1 cellular context compared by ENCODE assay signal in the genomic region with DNA sequence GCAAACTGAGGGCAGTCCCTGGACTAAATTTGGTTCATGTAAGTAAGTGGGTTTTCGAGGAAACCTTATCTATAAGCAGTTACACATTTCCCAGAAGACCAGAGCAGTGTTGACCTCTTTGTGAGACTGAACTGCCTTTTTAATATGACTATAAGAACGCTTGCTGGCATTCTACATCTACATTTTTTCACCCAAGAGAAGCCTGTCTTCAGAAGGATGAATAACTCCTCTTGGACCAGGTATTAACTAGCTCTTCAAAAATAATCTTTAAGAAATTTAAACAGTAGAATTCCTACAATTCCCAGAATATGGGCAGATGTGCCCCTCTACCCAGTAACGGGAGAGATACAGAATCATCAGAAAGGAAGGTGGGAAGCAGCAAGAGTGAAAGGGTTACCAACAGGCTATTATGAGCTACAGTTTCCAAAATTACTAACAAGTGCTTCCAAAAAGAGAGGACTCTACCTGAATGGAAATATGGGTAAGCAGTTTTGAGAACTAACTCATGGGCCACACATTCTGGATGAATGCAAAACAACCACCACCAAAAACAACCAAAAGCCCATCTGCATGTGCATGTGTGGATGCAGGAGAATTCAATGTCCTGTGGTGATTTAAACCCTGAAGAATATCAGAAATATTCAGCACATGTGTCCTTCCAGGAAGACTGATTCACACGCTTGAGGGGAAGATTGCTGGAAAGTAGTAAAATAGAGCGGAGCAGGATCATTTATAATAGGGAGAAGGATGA.
TF ChIP-seq lines count a peak whose summit lies in the region.

No MANE protein-coding gene starts in this region.

TF ChIP-seq in K562, 482 proteins besides CTCF, POLR2A, EP300 and RAD21 (continued from another document and continues in another):
- TF ChIP-seq, protein P1, sequence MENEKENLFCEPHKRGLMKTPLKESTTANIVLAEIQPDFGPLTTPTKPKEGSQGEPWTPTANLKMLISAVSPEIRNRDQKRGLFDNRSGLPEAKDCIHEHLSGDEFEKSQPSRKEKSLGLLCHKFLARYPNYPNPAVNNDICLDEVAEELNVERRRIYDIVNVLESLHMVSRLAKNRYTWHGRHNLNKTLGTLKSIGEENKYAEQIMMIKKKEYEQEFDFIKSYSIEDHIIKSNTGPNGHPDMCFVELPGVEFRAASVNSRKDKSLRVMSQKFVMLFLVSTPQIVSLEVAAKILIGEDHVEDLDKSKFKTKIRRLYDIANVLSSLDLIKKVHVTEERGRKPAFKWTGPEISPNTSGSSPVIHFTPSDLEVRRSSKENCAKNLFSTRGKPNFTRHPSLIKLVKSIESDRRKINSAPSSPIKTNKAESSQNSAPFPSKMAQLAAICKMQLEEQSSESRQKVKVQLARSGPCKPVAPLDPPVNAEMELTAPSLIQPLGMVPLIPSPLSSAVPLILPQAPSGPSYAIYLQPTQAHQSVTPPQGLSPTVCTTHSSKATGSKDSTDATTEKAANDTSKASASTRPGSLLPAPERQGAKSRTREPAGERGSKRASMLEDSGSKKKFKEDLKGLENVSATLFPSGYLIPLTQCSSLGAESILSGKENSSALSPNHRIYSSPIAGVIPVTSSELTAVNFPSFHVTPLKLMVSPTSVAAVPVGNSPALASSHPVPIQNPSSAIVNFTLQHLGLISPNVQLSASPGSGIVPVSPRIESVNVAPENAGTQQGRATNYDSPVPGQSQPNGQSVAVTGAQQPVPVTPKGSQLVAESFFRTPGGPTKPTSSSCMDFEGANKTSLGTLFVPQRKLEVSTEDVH (IDR thresholded peaks at IDR 0.05; ENCODE audit: low read depth, partially characterized antibody): no peak
- TF ChIP-seq DIDO1 (tag; IDR thresholded peaks at IDR 0.05; ENCODE audit: low read depth) (no peak), BRCA1 (IDR thresholded peaks at IDR 0.05) (no peak), BRCA1 (CRISPR knock-in tag; IDR thresholded peaks at IDR 0.05) (no peak), SMAD4 (CRISPR knock-in tag; conservative IDR thresholded peaks at IDR 0.05) (0 out of 2 replicates have a peak, but pooled peaks have one; percentile 51), ZC3H4 (CRISPR knock-in tag; IDR thresholded peaks at IDR 0.05; ENCODE audit: borderline replicate concordance) (no peak), RBM34 (IDR thresholded peaks at IDR 0.05; ENCODE audit: borderline replicate concordance, insufficient read depth, low read length) (no peak), HMG20A (CRISPR knock-in tag; conservative IDR thresholded peaks at IDR 0.05) (no peak), ZFP1 (CRISPR knock-in tag; IDR thresholded peaks at IDR 0.05) (no peak), JUN (IDR thresholded peaks at IDR 0.05; ENCODE audit: borderline replicate concordance, low read depth, low read length) (no peak), JUN (CRISPR knock-in tag; IDR thresholded peaks at IDR 0.05; ENCODE audit: borderline replicate concordance) (no peak), SOX6 (IDR thresholded peaks at IDR 0.05) (peak; percentile 27; the same call in 1 of the 2 replicates), DDX20 (tag; IDR thresholded peaks at IDR 0.05; ENCODE audit: low read depth) (no peak), BDP1 (IDR thresholded peaks at IDR 0.05; ENCODE audit: insufficient read depth, insufficient read length) (no peak), POLR3A (IDR thresholded peaks at IDR 0.05; ENCODE audit: borderline replicate concordance, extremely low read depth, insufficient read depth, insufficient read length) (no peak), MXI1 (IDR thresholded peaks at IDR 0.05; ENCODE audit: low read depth, low read length) (no peak), SMAD2 (IDR thresholded peaks at IDR 0.05; ENCODE audit: low read depth, low read length) (no peak), BMI1 (IDR thresholded peaks at IDR 0.05; ENCODE audit: low read length) (no peak), KAT2B (IDR thresholded peaks at IDR 0.05; ENCODE audit: low read depth, low read length) (no peak), TCF7L2 (IDR thresholded peaks at IDR 0.05; ENCODE audit: low read depth, low read length) (no peak), ZNF57 (CRISPR knock-in tag; IDR thresholded peaks at IDR 0.05) (no peak), ZNF217 (CRISPR knock-in tag; IDR thresholded peaks at IDR 0.05) (no peak), NEUROD1 (IDR thresholded peaks at IDR 0.05; ENCODE audit: borderline replicate concordance, low read depth, low read length, partially characterized antibody) (no peak), PHF8 (IDR thresholded peaks at IDR 0.05; ENCODE audit: borderline replicate concordance, low read length) (peak; percentile 19; the same call in 1 of the 2 replicates), ERF (CRISPR knock-in tag; IDR thresholded peaks at IDR 0.05) (no peak), PRMT5 (CRISPR knock-in tag; IDR thresholded peaks at IDR 0.05) (no peak), ETS2 (tag; IDR thresholded peaks at IDR 0.05; ENCODE audit: borderline replicate concordance, poor library complexity, severe bottlenecking) (no peak), NCOA1 (IDR thresholded peaks at IDR 0.05; ENCODE audit: low read depth) (no peak), RAD51 (IDR thresholded peaks at IDR 0.05; ENCODE audit: borderline replicate concordance, low read depth) (no peak), ZNF143 (CRISPR knock-in tag; IDR thresholded peaks at IDR 0.05) (no peak), TAF7 (tag; IDR thresholded peaks at IDR 0.05) (no peak), SP2 (IDR thresholded peaks at IDR 0.05; ENCODE audit: extremely low read depth, low read depth, low read length, poor library complexity, severe bottlenecking) (no peak), SRSF7 (optimal IDR thresholded peaks at IDR 0.05; ENCODE audit: low read depth, low read length) (no peak), ARNT (IDR thresholded peaks at IDR 0.05) (peak in 1 of 2 experiments; percentile 13; a peak in 1 of 4 replicates), TAL1 (IDR thresholded peaks at IDR 0.05) (peak; percentile 17; the same call in 1 of the 2 replicates), BHLHE40 (IDR thresholded peaks at IDR 0.05; ENCODE audit: low read length) (no peak), NR3C1 (CRISPR knock-in tag; IDR thresholded peaks at IDR 0.05) (no peak), RFX5 (IDR thresholded peaks at IDR 0.05; ENCODE audit: low read depth, low read length) (no peak), GABPB1 (CRISPR knock-in tag; IDR thresholded peaks at IDR 0.05) (no peak), RBM39 (optimal IDR thresholded peaks at IDR 0.05; ENCODE audit: low read depth, low read length) (no peak), GTF2F1 (IDR thresholded peaks at IDR 0.05; ENCODE audit: low read depth, low read length) (no peak), KLF1 (tag; IDR thresholded peaks at IDR 0.05) (no peak), ETV5 (CRISPR knock-in tag; IDR thresholded peaks at IDR 0.05; ENCODE audit: low read depth) (no peak), ETV6 (IDR thresholded peaks at IDR 0.05; ENCODE audit: borderline replicate concordance in 1 of 2, low read depth in 2 of 2, low read length in 1 of 2) (no peak), ETV6 (CRISPR knock-in tag; IDR thresholded peaks at IDR 0.05; ENCODE audit: borderline replicate concordance) (no peak)
- TF ChIP-seq, protein P2, sequence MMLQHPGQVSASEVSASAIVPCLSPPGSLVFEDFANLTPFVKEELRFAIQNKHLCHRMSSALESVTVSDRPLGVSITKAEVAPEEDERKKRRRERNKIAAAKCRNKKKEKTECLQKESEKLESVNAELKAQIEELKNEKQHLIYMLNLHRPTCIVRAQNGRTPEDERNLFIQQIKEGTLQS (IDR thresholded peaks at IDR 0.05): no peak
- TF ChIP-seq, protein P2 (CRISPR knock-in tag; conservative IDR thresholded peaks at IDR 0.05): no peak
- TF ChIP-seq, protein P3, sequence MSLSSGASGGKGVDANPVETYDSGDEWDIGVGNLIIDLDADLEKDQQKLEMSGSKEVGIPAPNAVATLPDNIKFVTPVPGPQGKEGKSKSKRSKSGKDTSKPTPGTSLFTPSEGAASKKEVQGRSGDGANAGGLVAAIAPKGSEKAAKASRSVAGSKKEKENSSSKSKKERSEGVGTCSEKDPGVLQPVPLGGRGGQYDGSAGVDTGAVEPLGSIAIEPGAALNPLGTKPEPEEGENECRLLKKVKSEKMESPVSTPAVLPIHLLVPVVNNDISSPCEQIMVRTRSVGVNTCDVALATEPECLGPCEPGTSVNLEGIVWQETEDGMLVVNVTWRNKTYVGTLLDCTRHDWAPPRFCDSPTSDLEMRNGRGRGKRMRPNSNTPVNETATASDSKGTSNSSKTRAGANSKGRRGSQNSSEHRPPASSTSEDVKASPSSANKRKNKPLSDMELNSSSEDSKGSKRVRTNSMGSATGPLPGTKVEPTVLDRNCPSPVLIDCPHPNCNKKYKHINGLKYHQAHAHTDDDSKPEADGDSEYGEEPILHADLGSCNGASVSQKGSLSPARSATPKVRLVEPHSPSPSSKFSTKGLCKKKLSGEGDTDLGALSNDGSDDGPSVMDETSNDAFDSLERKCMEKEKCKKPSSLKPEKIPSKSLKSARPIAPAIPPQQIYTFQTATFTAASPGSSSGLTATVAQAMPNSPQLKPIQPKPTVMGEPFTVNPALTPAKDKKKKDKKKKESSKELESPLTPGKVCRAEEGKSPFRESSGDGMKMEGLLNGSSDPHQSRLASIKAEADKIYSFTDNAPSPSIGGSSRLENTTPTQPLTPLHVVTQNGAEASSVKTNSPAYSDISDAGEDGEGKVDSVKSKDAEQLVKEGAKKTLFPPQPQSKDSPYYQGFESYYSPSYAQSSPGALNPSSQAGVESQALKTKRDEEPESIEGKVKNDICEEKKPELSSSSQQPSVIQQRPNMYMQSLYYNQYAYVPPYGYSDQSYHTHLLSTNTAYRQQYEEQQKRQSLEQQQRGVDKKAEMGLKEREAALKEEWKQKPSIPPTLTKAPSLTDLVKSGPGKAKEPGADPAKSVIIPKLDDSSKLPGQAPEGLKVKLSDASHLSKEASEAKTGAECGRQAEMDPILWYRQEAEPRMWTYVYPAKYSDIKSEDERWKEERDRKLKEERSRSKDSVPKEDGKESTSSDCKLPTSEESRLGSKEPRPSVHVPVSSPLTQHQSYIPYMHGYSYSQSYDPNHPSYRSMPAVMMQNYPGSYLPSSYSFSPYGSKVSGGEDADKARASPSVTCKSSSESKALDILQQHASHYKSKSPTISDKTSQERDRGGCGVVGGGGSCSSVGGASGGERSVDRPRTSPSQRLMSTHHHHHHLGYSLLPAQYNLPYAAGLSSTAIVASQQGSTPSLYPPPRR (CRISPR knock-in tag; IDR thresholded peaks at IDR 0.05; ENCODE audit: borderline replicate concordance): no peak
- TF ChIP-seq, protein P4, sequence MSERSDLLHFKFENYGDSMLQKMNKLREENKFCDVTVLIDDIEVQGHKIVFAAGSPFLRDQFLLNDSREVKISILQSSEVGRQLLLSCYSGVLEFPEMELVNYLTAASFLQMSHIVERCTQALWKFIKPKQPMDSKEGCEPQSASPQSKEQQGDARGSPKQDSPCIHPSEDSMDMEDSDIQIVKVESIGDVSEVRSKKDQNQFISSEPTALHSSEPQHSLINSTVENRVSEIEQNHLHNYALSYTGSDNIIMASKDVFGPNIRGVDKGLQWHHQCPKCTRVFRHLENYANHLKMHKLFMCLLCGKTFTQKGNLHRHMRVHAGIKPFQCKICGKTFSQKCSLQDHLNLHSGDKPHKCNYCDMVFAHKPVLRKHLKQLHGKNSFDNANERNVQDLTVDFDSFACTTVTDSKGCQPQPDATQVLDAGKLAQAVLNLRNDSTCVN (CRISPR knock-in tag; IDR thresholded peaks at IDR 0.05): no peak
- TF ChIP-seq, protein P5, sequence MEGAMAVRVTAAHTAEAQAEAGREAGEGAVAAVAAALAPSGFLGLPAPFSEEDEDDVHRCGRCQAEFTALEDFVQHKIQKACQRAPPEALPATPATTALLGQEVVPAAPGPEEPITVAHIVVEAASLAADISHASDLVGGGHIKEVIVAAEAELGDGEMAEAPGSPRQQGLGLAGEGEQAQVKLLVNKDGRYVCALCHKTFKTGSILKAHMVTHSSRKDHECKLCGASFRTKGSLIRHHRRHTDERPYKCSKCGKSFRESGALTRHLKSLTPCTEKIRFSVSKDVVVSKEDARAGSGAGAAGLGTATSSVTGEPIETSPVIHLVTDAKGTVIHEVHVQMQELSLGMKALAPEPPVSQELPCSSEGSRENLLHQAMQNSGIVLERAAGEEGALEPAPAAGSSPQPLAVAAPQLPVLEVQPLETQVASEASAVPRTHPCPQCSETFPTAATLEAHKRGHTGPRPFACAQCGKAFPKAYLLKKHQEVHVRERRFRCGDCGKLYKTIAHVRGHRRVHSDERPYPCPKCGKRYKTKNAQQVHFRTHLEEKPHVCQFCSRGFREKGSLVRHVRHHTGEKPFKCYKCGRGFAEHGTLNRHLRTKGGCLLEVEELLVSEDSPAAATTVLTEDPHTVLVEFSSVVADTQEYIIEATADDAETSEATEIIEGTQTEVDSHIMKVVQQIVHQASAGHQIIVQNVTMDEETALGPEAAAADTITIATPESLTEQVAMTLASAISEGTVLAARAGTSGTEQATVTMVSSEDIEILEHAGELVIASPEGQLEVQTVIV (CRISPR knock-in tag; IDR thresholded peaks at IDR 0.05; ENCODE audit: borderline replicate concordance): no peak
- TF ChIP-seq, protein P6, sequence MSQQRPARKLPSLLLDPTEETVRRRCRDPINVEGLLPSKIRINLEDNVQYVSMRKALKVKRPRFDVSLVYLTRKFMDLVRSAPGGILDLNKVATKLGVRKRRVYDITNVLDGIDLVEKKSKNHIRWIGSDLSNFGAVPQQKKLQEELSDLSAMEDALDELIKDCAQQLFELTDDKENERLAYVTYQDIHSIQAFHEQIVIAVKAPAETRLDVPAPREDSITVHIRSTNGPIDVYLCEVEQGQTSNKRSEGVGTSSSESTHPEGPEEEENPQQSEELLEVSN (IDR thresholded peaks at IDR 0.05; ENCODE audit: borderline replicate concordance in 1 of 2, extremely low read depth in 1 of 2, insufficient read depth in 1 of 2, insufficient read length in 1 of 2, low read depth in 1 of 2, low read length in 1 of 2, poor library complexity in 1 of 2, severe bottlenecking in 1 of 2): no peak
- TF ChIP-seq, protein P7, sequence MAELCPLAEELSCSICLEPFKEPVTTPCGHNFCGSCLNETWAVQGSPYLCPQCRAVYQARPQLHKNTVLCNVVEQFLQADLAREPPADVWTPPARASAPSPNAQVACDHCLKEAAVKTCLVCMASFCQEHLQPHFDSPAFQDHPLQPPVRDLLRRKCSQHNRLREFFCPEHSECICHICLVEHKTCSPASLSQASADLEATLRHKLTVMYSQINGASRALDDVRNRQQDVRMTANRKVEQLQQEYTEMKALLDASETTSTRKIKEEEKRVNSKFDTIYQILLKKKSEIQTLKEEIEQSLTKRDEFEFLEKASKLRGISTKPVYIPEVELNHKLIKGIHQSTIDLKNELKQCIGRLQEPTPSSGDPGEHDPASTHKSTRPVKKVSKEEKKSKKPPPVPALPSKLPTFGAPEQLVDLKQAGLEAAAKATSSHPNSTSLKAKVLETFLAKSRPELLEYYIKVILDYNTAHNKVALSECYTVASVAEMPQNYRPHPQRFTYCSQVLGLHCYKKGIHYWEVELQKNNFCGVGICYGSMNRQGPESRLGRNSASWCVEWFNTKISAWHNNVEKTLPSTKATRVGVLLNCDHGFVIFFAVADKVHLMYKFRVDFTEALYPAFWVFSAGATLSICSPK (IDR thresholded peaks at IDR 0.05; ENCODE audit: borderline replicate concordance): no peak
